In the genomic region with DNA sequence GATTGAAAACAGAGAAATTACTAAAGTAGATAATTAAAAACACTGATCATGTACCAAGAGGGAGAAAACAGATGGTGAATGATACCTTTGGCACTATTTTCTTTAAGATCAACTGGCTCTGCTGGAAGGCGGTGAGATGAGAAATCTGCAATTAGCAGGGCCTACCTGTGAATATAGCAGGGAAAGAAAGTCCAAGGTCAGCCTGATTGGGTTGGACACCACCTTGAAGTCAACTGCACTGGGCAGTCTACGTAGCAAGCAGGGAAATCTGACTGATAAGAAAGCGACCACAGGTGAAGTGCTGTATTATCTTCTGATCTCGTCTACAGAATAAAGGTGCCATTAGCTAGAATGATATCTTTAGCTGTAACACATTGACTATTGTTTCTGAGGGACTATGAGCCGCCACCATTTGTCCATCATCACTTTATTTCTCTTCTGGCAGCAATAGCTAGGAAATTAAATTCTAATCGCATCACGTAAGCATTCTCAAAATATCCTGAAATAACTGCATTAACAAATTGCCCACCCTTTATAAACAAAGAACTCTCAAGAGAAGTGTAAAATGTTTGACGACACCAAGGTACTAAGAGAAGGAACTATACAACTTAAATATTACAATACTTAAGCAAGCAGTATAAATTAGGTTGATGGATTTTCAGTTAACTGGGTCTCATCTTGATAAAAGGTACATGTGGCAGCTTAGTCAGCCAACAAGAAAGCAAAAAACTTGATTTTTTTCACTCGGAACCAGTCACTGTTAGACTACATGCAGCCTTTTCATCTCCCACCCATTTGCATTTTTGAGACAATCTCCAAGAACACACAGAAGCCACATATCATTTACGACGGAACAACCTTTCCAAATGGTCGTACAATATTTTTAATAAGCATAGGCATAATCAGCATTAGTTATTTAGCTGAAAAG, we compare ENCODE assay signal across 9 cellular contexts. TPM values are rescaled to one million over a fixed set of nuclear protein-coding genes. Genes with fewer than 3 reads are reported as not detected.
A peak's percentile ranks its signal among the peaks of the same experiment; 100 is the strongest.
DNase-seq lines count a peak whose midpoint lies in the region; ATAC-seq and TF ChIP-seq lines count a peak whose summit lies in the region.
"Had no signal": no experiment of that assay in that cellular context is flagged by ENCODE, and none has a peak within 500 bp of the region (broad histone marks: within the 10 kb centered on the region; RNA-seq: fewer than 3 reads in every experiment).

No MANE protein-coding gene starts in this region.

- H3K27me3 Mint-ChIP-seq in mesothelial cell of epicardium (ENCODE audit: low read depth), result no peaks in the 10 kb centered on the region

- H3K4me3 Mint-ChIP-seq in mesothelial cell of epicardium, result peak overlapping the region; percentile 90

- in situ Hi-C loops in mammary epithelial cell (cut with MboI; ENCODE audit: low sequenced_read_pairs in 2 of 2), result loop anchor here (5.0 kb wide), 2 partner anchors 45 to 55 kb away; no protein-coding TSS in a partner anchor

- H3K4me1 ChIP-seq in A673 (ENCODE audit: insufficient read depth, low read length, poor library complexity, severe bottlenecking) (peaks cover 17% of the 10 kb centered on the region), HUES48 (ENCODE audit: control insufficient read depth, insufficient read depth, low read length) (peaks cover 12% of the 10 kb centered on the region; the same call in 1 of the 2 replicates), mammary epithelial cell (ENCODE audit: insufficient read depth, low read length) (peaks cover 23% of the 10 kb centered on the region)

- 43% methylated on average over 12 of the region's 12 CpGs for WGBS in mammary epithelial cell (ENCODE audit: low coverage, missing lambda C conversion rate)

- peak overlapping the region; percentile 95 for H3K27ac Mint-ChIP-seq in mesothelial cell of epicardium

- no peaks in the 10 kb centered on the region for H4K20me1 ChIP-seq in mammary epithelial cell (ENCODE audit: insufficient read depth, low read length)

- BruUV-seq in A673 (replicated peaks; lab: Mats Ljungman, UMichigan) (TSS peak; percentile 48), mammary epithelial cell (replicated peaks; lab: Mats Ljungman, UMichigan) (no TSS peak)

- H3K4me3 ChIP-seq in A673 (ENCODE audit: low read depth, low read length, poor library complexity, severe bottlenecking) (peak overlapping the region; percentile 92), HUES48 (ENCODE audit: low read depth, low read length) (peak overlapping the region; percentile 75), mammary epithelial cell (replicated peaks in 1 of 3; ENCODE audit: insufficient read depth in 1 of 3, low read depth in 2 of 3, low read length in 3 of 3) (peak overlapping the region; percentile 69 to 97 (median 89))

- H3K36me3 Mint-ChIP-seq in mesothelial cell of epicardium, result peaks cover 8% of the 10 kb centered on the region

- intact Hi-C loops in A673 (cut with micrococcal nuclease; ENCODE audit: unreplicated experiment), result loop anchor here (5.0 kb wide), 3 partner anchors 50 to 250 kb away; a partner anchor contains a TSS
- intact Hi-C loops in mammary epithelial cell (cut with micrococcal nuclease), result loop anchor here (2.0 kb wide), 1 partner anchor 95 kb away; no protein-coding TSS in a partner anchor

- H3K27ac ChIP-seq in A673 (ENCODE audit: low read depth, low read length, poor library complexity, severe bottlenecking) (peak overlapping the region; percentile 89), HUES48 (ENCODE audit: low read depth, low read length) (no peak overlapping the region), mammary epithelial cell (ENCODE audit: insufficient read depth, low read depth, low read length) (peak overlapping the region; percentile 65)

- no peaks in the 10 kb centered on the region for H3K27me3 ChIP-seq in A673 (replicated peaks; ENCODE audit: insufficient read depth, low read depth, low read length, poor library complexity)
- peaks cover 17% of the 10 kb centered on the region for H3K27me3 ChIP-seq in HUES48 (ENCODE audit: control insufficient read depth, insufficient read depth, low read length)
- H3K27me3 ChIP-seq in mammary epithelial cell (ENCODE audit: insufficient read depth, low read length), result no peaks in the 10 kb centered on the region

- CTCF ChIA-PET in A673 (lab: Charles Lee), result no interaction called here
- CTCF ChIA-PET in mammary epithelial cell (lab: Charles Lee; ENCODE audit: low non-redundant PET), result no interaction called here

- H3K9ac ChIP-seq in HUES48 (ENCODE audit: low read depth, low read length) (no peak overlapping the region), mammary epithelial cell (ENCODE audit: insufficient read depth, low read length) (peak overlapping the region; percentile 86)

- H3K9me3 ChIP-seq in A673 (ENCODE audit: low read depth, low read length, poor library complexity, severe bottlenecking) (no peaks in the 10 kb centered on the region), HUES48 (ENCODE audit: control insufficient read depth, insufficient read depth, low read length) (no peaks in the 10 kb centered on the region), mammary epithelial cell (replicated peaks; ENCODE audit: insufficient read depth, low read length) (no peaks in the 10 kb centered on the region)

- no peaks in the 10 kb centered on the region for H3K36me3 ChIP-seq in A673 (ENCODE audit: insufficient read depth, low read length, poor library complexity, severe bottlenecking)
- no peaks in the 10 kb centered on the region for H3K36me3 ChIP-seq in HUES48 (ENCODE audit: control insufficient read depth, insufficient read depth, low read length)
- H3K36me3 ChIP-seq in mammary epithelial cell (ENCODE audit: insufficient read depth, low read length), result peaks cover 4% of the 10 kb centered on the region

- ATAC-seq in HG03432 (IDR thresholded peaks at IDR 0.05; ENCODE audit: unreplicated experiment) (no peak), GM21447 (IDR thresholded peaks at IDR 0.05; ENCODE audit: unreplicated experiment) (no peak)

- H3K9me3 Mint-ChIP-seq in mesothelial cell of epicardium, result no peaks in the 10 kb centered on the region

- POLR2A ChIA-PET in A673 (lab: Charles Lee; ENCODE audit: low non-redundant PET), result interaction anchor here (0.6 kb wide), 1 partner anchor 22 kb away, joined by 3 read pairs; no protein-coding TSS in a partner anchor

- peak overlapping the region; percentile 88 for H3K4me2 ChIP-seq in mammary epithelial cell (ENCODE audit: insufficient read depth, low read depth, low read length)

- peaks cover 51% of the 10 kb centered on the region for H3K79me2 ChIP-seq in mammary epithelial cell (ENCODE audit: insufficient read depth, low read length)

- peaks cover 38% of the 10 kb centered on the region for H3K4me1 Mint-ChIP-seq in mesothelial cell of epicardium

- dilution Hi-C loops in mammary epithelial cell (cut with HindIII; ENCODE audit: low sequenced_read_pairs), result no loop called here

- TF ChIP-seq CTCF in A673 (conservative IDR thresholded peaks at IDR 0.05; ENCODE audit: low read depth, low read length) (no peak), mammary epithelial cell (conservative IDR thresholded peaks at IDR 0.05 in 1 of 2, IDR thresholded peaks at IDR 0.05 in 1 of 2; ENCODE audit: extremely low read depth in 1 of 2, insufficient read depth in 1 of 2, low read depth in 1 of 2, low read length in 2 of 2) (no peak), mesothelial cell of epicardium (IDR thresholded peaks at IDR 0.05; ENCODE audit: unreplicated experiment) (no peak)

- peak overlapping the region; percentile 97 for H2AFZ ChIP-seq in mammary epithelial cell (ENCODE audit: low read depth, low read length)

- no peak for DNase-seq in A673 (ENCODE audit: low spot score)
- DNase-seq in mammary epithelial cell, result no peak
- DNase-seq in mesothelial cell of epicardium (ENCODE audit: low spot score in 2 of 2, unreplicated experiment in 2 of 2), result no peak
- DNase-seq in A172 (ENCODE audit: low spot score), result no peak
- no peak for DNase-seq in activated effector memory CD4-positive, alpha-beta T cell treated with Interleukin-2 at 50 U/mL for 16 hours
- DNase-seq: NCI-H1694 treated with DMSO at 0.1 percent for 48 hours had no signal

RNA-seq across cellular contexts. Expression of a gene that starts 1.3 kb away (rescaled TPM):
- total RNA-seq in A673 (2021) (23.1 and 23.6 TPM in 2 replicates), mammary epithelial cell (10 to 100 TPM; 27.5 to 31.6 TPM), mesothelial cell of epicardium (42.5 to 45.8 TPM (median 45.6 TPM) in 3 replicates)
- 13.2 TPM for polyA plus RNA-seq in mammary epithelial cell
- 15.8 TPM for polyA minus RNA-seq in mammary epithelial cell
- 60.2 and 60.8 TPM in 2 replicates for total RNA-seq in A172 (2014; rRNA removed; shearing (Covaris generic))
